Comparison of ENCODE assay signal across 29 cellular contexts in genomic region chr10:115441907-115442520, GRCh38.
DNase-seq lines count a peak whose midpoint lies in the region; ATAC-seq, FAIRE-seq and TF ChIP-seq lines count a peak whose summit lies in the region.
"Had no signal": no experiment of that assay in that cellular context is flagged by ENCODE, and none has a peak within 500 bp of the region (broad histone marks: within the 10 kb centered on the region; RNA-seq: fewer than 3 reads in every experiment).

No MANE protein-coding gene starts in this region.

- TF ChIP-seq CTCF in liver (IDR thresholded peaks at IDR 0.05; ENCODE audit: low read depth, low read length, missing input control) (peak; percentile 11), HepG2 (CRISPR knock-in tag; IDR thresholded peaks at IDR 0.05) (no peak), OCI-LY7 (conservative IDR thresholded peaks at IDR 0.05; ENCODE audit: low read length) (0 out of 2 replicates have a peak, but pooled peaks have one; percentile 31), transverse colon (IDR thresholded peaks at IDR 0.05) (no peak), kidney (IDR thresholded peaks at IDR 0.05; ENCODE audit: borderline replicate concordance, extremely low read depth, insufficient read depth) (no peak)

- H3K9me3 Mint-ChIP-seq in activated CD4-positive, alpha-beta memory T cell treated with anti-CD3 and anti-CD28 coated beads, Interleukin-2, amount 10 ng/mL, durations not matched to agents 7 days and 5 days = no peaks in the 10 kb centered on the region
- H3K9me3 Mint-ChIP-seq in stimulated activated naive B cell treated with anti-CD40 and anti-IgM and Interleukin-4, amounts not matched to agents 10 μg/mL and 1 μg/mL and 100 μg/mL, for 72 hours = no peaks in the 10 kb centered on the region
- H3K9me3 Mint-ChIP-seq: activated T-cell treated with anti-CD3 and anti-CD28 coated beads, Interleukin-2, amount 50 U/mL, for 24 hours; brain had no signal

- TF ChIP-seq POLR2A in HepG2 (IDR thresholded peaks at IDR 0.05; ENCODE audit: insufficient read depth in 1 of 2, low read depth in 2 of 2, low read length in 2 of 2) = no peak
- no peak for TF ChIP-seq POLR2A in transverse colon (IDR thresholded peaks at IDR 0.05)

- H3K9ac ChIP-seq in liver (ENCODE audit: low read depth in 1 of 2, low read length in 2 of 2) (no peak overlapping the region), HepG2 (ENCODE audit: insufficient read depth, low read depth, low read length) (no peak overlapping the region), kidney (ENCODE audit: low read length in 2 of 2) (no peak overlapping the region)

- H3K9me3 ChIP-seq in liver (ENCODE audit: control insufficient read depth in 4 of 4, low read length in 3 of 4) (no peaks in the 10 kb centered on the region), HepG2 (ENCODE audit: low read length) (no peaks in the 10 kb centered on the region), OCI-LY7 (ENCODE audit: low read length) (no peaks in the 10 kb centered on the region), transverse colon (no peaks in the 10 kb centered on the region), kidney (ENCODE audit: control insufficient read depth in 1 of 2, low read length in 2 of 2) (no peaks in the 10 kb centered on the region)
- H3K9me3 ChIP-seq: esophagus squamous epithelium, left ventricle myocardium inferior, upper lobe of left lung had no signal

- no peak overlapping the region for H3K27ac ChIP-seq in liver (ENCODE audit: low read depth in 1 of 2, low read length in 2 of 2)
- H3K27ac ChIP-seq in HepG2 (ENCODE audit: extremely low read length, insufficient read depth, low read length) = no peak overlapping the region
- H3K27ac ChIP-seq in OCI-LY7 (ENCODE audit: low read depth, low read length, poor library complexity, severe bottlenecking) = no peak overlapping the region
- no peak overlapping the region for H3K27ac ChIP-seq in transverse colon
- H3K27ac ChIP-seq in kidney (ENCODE audit: low read depth in 2 of 2, low read length in 2 of 2) = no peak overlapping the region
- H3K27ac ChIP-seq: coronary artery, esophagus squamous epithelium, hepatocyte, left ventricle myocardium inferior, upper lobe of left lung had no signal

- H4K20me1 ChIP-seq in HepG2 (ENCODE audit: insufficient read depth, low read length) = no peaks in the 10 kb centered on the region
- H4K20me1 ChIP-seq in OCI-LY7 (ENCODE audit: insufficient read depth, low read length) = no peaks in the 10 kb centered on the region

- no peak overlapping the region for H3K4me3 ChIP-seq in liver (ENCODE audit: low read depth in 1 of 3, low read length in 3 of 3)
- no peak overlapping the region for H3K4me3 ChIP-seq in HepG2 (replicated peaks in 1 of 3; ENCODE audit: insufficient read depth in 1 of 3, low read depth in 2 of 3, low read length in 3 of 3)
- H3K4me3 ChIP-seq in OCI-LY7 (ENCODE audit: low read depth, low read length, poor library complexity, severe bottlenecking) = no peak overlapping the region
- H3K4me3 ChIP-seq in transverse colon = no peak overlapping the region
- H3K4me3 ChIP-seq in kidney (ENCODE audit: low read length in 2 of 2) = no peak overlapping the region
- H3K4me3 ChIP-seq: coronary artery, esophagus squamous epithelium, hepatocyte, left ventricle myocardium inferior, upper lobe of left lung had no signal

- H3K36me3 ChIP-seq in liver (ENCODE audit: control insufficient read depth in 4 of 4, insufficient read depth in 3 of 4, low read depth in 1 of 4, low read length in 3 of 4) (no peaks in the 10 kb centered on the region), HepG2 (replicated peaks in 1 of 2; ENCODE audit: control insufficient read depth in 1 of 2, insufficient read depth in 2 of 2, low read length in 2 of 2) (no peaks in the 10 kb centered on the region), OCI-LY7 (ENCODE audit: insufficient read depth, low read length) (no peaks in the 10 kb centered on the region), transverse colon (no peaks in the 10 kb centered on the region), kidney (ENCODE audit: control insufficient read depth in 1 of 2, insufficient read depth in 2 of 2, low read length in 2 of 2) (no peaks in the 10 kb centered on the region)
- H3K36me3 ChIP-seq: esophagus squamous epithelium, left ventricle myocardium inferior, upper lobe of left lung had no signal

- BruUV-seq in HepG2 (replicated peaks; lab: Mats Ljungman, UMichigan) (no TSS peak), OCI-LY7 (replicated peaks; lab: Mats Ljungman, UMichigan) (no TSS peak)

- FAIRE-seq in HepG2 (lab: Jason Lieb, UNC) (no peak), islet of Langerhans (lab: Jason Lieb, UNC) (peak; percentile 51), kidney (lab: Jason Lieb, UNC) (no peak)
- FAIRE-seq: TTC549 had no signal

- no peak overlapping the region for H3K27ac Mint-ChIP-seq in activated CD4-positive, alpha-beta memory T cell treated with anti-CD3 and anti-CD28 coated beads, Interleukin-2, amount 10 ng/mL, durations not matched to agents 7 days and 5 days
- no peak overlapping the region for H3K27ac Mint-ChIP-seq in stimulated activated naive B cell treated with anti-CD40 and anti-IgM and Interleukin-4, amounts not matched to agents 10 μg/mL and 1 μg/mL and 100 μg/mL, for 72 hours
- H3K27ac Mint-ChIP-seq: activated T-cell treated with anti-CD3 and anti-CD28 coated beads, Interleukin-2, amount 50 U/mL, for 24 hours; brain; effector memory CD8-positive, alpha-beta T cell; HFFc6; immature natural killer cell; natural killer cell treated with Interleukin-12 subunit alpha and Interleukin-12 subunit beta and Interleukin-15 and Interleukin-18, amount 100 ng/mL, for 72 hours; progenitor cell of endocrine pancreas had no signal

- POLR2A ChIA-PET in HepG2 (lab: Yijun Ruan, JAX) (no interaction called here), OCI-LY7 (lab: Charles Lee) (no interaction called here)
- POLR2A ChIA-PET in activated CD4-positive, alpha-beta memory T cell treated with anti-CD3 and anti-CD28 coated beads, Interleukin-2, amount 10 ng/mL, durations not matched to agents 7 days and 5 days (lab: Charles Lee) = no interaction called here

- TF ChIP-seq EP300 in HepG2 (IDR thresholded peaks at IDR 0.05; ENCODE audit: low read depth in 2 of 2, low read length in 2 of 2) (no peak), HepG2 (CRISPR knock-in tag; IDR thresholded peaks at IDR 0.05; ENCODE audit: borderline replicate concordance) (no peak), transverse colon (IDR thresholded peaks at IDR 0.05; ENCODE audit: low read depth) (no peak)

- no peaks in the 10 kb centered on the region for H3K4me1 ChIP-seq in liver (ENCODE audit: control insufficient read depth in 4 of 4, insufficient read depth in 4 of 4, low read length in 3 of 4)
- no peaks in the 10 kb centered on the region for H3K4me1 ChIP-seq in HepG2 (ENCODE audit: insufficient read depth, low read length)
- H3K4me1 ChIP-seq in OCI-LY7 (ENCODE audit: insufficient read depth, low read length, poor library complexity, severe bottlenecking) = no peaks in the 10 kb centered on the region
- H3K4me1 ChIP-seq in transverse colon = no peaks in the 10 kb centered on the region
- H3K4me1 ChIP-seq in kidney (ENCODE audit: control insufficient read depth in 1 of 2, insufficient read depth in 1 of 2, low read depth in 1 of 2, low read length in 2 of 2) = no peaks in the 10 kb centered on the region
- H3K4me1 ChIP-seq: esophagus squamous epithelium, left ventricle myocardium inferior, upper lobe of left lung had no signal

- no peaks in the 10 kb centered on the region for H3K4me1 Mint-ChIP-seq in activated CD4-positive, alpha-beta memory T cell treated with anti-CD3 and anti-CD28 coated beads, Interleukin-2, amount 10 ng/mL, durations not matched to agents 7 days and 5 days
- no peaks in the 10 kb centered on the region for H3K4me1 Mint-ChIP-seq in stimulated activated naive B cell treated with anti-CD40 and anti-IgM and Interleukin-4, amounts not matched to agents 10 μg/mL and 1 μg/mL and 100 μg/mL, for 72 hours
- H3K4me1 Mint-ChIP-seq: brain, immature natural killer cell had no signal

- H3K27me3 ChIP-seq in liver (ENCODE audit: control insufficient read depth in 4 of 4, insufficient read depth in 4 of 4, low read length in 3 of 4) (no peaks in the 10 kb centered on the region), HepG2 (ENCODE audit: control insufficient read depth in 1 of 2, insufficient read depth in 2 of 2, low read length in 2 of 2) (no peaks in the 10 kb centered on the region), transverse colon (no peaks in the 10 kb centered on the region)
- H3K27me3 ChIP-seq: esophagus squamous epithelium, hepatocyte, upper lobe of left lung had no signal

- H3K4me2 ChIP-seq in HepG2 (ENCODE audit: low read depth, low read length) = no peak overlapping the region
- no peak overlapping the region for H3K4me2 ChIP-seq in OCI-LY7 (ENCODE audit: low read length)
- H3K4me2 ChIP-seq: hepatocyte had no signal

- intact Hi-C loops in HepG2 (cut with micrococcal nuclease; ENCODE audit: unreplicated experiment) (no loop called here), OCI-LY7 (cut with micrococcal nuclease; ENCODE audit: unreplicated experiment) (no loop called here), transverse colon (cut with DNase I; ENCODE audit: low total_unique reads) (no loop called here), kidney (cut with DNase I) (no loop called here)

- 71% methylated on average over 2 of the region's 2 CpGs for WGBS in liver
- 16% methylated on average over 2 of the region's 2 CpGs for WGBS in HepG2 (ENCODE audit: low lambda C conversion rate)
- WGBS in transverse colon (ENCODE audit: low coverage in 1 of 2), 2 donors = 54 to 66% methylated on average over 1 to 2 of the region's 2 CpGs

- in situ Hi-C loops in HepG2 (cut with HindIII; ENCODE audit: extremely low pct_ligation_motif_present, low pct_unique_long_range_greater_than_20kb) (no loop called here), transverse colon (cut with MboI; ENCODE audit: low pct_ligation_motif_present in 1 of 4, low pct_unique_long_range_greater_than_20kb in 1 of 4, low sequenced_read_pairs in 3 of 4) (no loop called here)

- H2AFZ ChIP-seq in HepG2 (ENCODE audit: low read length) (no peak overlapping the region), OCI-LY7 (ENCODE audit: low read length) (no peak overlapping the region)
- H2AFZ ChIP-seq: hepatocyte had no signal

- H3K4me3 Mint-ChIP-seq in activated CD4-positive, alpha-beta memory T cell treated with anti-CD3 and anti-CD28 coated beads, Interleukin-2, amount 10 ng/mL, durations not matched to agents 7 days and 5 days = no peak overlapping the region
- no peak overlapping the region for H3K4me3 Mint-ChIP-seq in stimulated activated naive B cell treated with anti-CD40 and anti-IgM and Interleukin-4, amounts not matched to agents 10 μg/mL and 1 μg/mL and 100 μg/mL, for 72 hours
- H3K4me3 Mint-ChIP-seq: activated T-cell treated with anti-CD3 and anti-CD28 coated beads, Interleukin-2, amount 50 U/mL, for 24 hours; brain; effector memory CD8-positive, alpha-beta T cell; HFFc6; immature natural killer cell; natural killer cell treated with Interleukin-12 subunit alpha and Interleukin-12 subunit beta and Interleukin-15 and Interleukin-18, amount 100 ng/mL, for 72 hours had no signal

- TF ChIP-seq RAD21 in liver (IDR thresholded peaks at IDR 0.05) = no peak
- no peak for TF ChIP-seq RAD21 in HepG2 (CRISPR knock-in tag; IDR thresholded peaks at IDR 0.05)

- no peak for ATAC-seq in HepG2
- no peak for ATAC-seq in stimulated activated naive B cell treated with anti-CD40 and anti-IgM and Interleukin-4, amounts not matched to agents 10 μg/mL and 1 μg/mL and 100 μg/mL, for 72 hours (replicated peaks)
- ATAC-seq: effector memory CD8-positive, alpha-beta T cell; natural killer cell treated with Interleukin-12 subunit alpha and Interleukin-12 subunit beta and Interleukin-15 and Interleukin-18, amount 100 ng/mL, for 72 hours had no signal

- H3K27me3 Mint-ChIP-seq in activated CD4-positive, alpha-beta memory T cell treated with anti-CD3 and anti-CD28 coated beads, Interleukin-2, amount 10 ng/mL, durations not matched to agents 7 days and 5 days = no peaks in the 10 kb centered on the region
- H3K27me3 Mint-ChIP-seq in stimulated activated naive B cell treated with anti-CD40 and anti-IgM and Interleukin-4, amounts not matched to agents 10 μg/mL and 1 μg/mL and 100 μg/mL, for 72 hours = no peaks in the 10 kb centered on the region
- H3K27me3 Mint-ChIP-seq: activated T-cell treated with anti-CD3 and anti-CD28 coated beads, Interleukin-2, amount 50 U/mL, for 24 hours; effector memory CD8-positive, alpha-beta T cell; natural killer cell treated with Interleukin-12 subunit alpha and Interleukin-12 subunit beta and Interleukin-15 and Interleukin-18, amount 100 ng/mL, for 72 hours; progenitor cell of endocrine pancreas had no signal

- no peaks in the 10 kb centered on the region for H3K36me3 Mint-ChIP-seq in activated CD4-positive, alpha-beta memory T cell treated with anti-CD3 and anti-CD28 coated beads, Interleukin-2, amount 10 ng/mL, durations not matched to agents 7 days and 5 days (ENCODE audit: low read depth)
- H3K36me3 Mint-ChIP-seq in stimulated activated naive B cell treated with anti-CD40 and anti-IgM and Interleukin-4, amounts not matched to agents 10 μg/mL and 1 μg/mL and 100 μg/mL, for 72 hours = no peaks in the 10 kb centered on the region
- H3K36me3 Mint-ChIP-seq: brain; immature natural killer cell; natural killer cell treated with Interleukin-12 subunit alpha and Interleukin-12 subunit beta and Interleukin-15 and Interleukin-18, amount 100 ng/mL, for 72 hours had no signal

- no peaks in the 10 kb centered on the region for H3K79me2 ChIP-seq in HepG2 (ENCODE audit: insufficient read depth, low read length)
- H3K79me2 ChIP-seq in OCI-LY7 (ENCODE audit: insufficient read depth, low read depth, low read length) = no peaks in the 10 kb centered on the region
- H3K79me2 ChIP-seq: hepatocyte had no signal

- H3K9me2 ChIP-seq in OCI-LY7 (ENCODE audit: insufficient read depth, low read length) = no peaks in the 10 kb centered on the region

- CTCF ChIA-PET in HepG2 (lab: Yijun Ruan, JAX; ENCODE audit: low intra/inter-chr PET ratio, low total read pairs) = no interaction called here
- CTCF ChIA-PET in OCI-LY7 (lab: Charles Lee; ENCODE audit: unreplicated experiment) = no interaction called here
- CTCF ChIA-PET in activated CD4-positive, alpha-beta memory T cell treated with anti-CD3 and anti-CD28 coated beads, Interleukin-2, amount 10 ng/mL, durations not matched to agents 7 days and 5 days (lab: Charles Lee) = interaction anchor here (0.7 kb wide), 1 partner anchor 1812 kb away, joined by 4 read pairs; no protein-coding TSS in a partner anchor

- DNase-seq in HepG2 (ENCODE audit: low spot score) = no peak
- no peak for DNase-seq in OCI-LY7 (ENCODE audit: low spot score)
- no peak for DNase-seq in activated CD4-positive, alpha-beta memory T cell treated with anti-CD3 and anti-CD28 coated beads, Interleukin-2, amount 10 ng/mL, durations not matched to agents 7 days and 5 days
- no peak for DNase-seq in stimulated activated naive B cell treated with anti-CD40 and anti-IgM and Interleukin-4, amounts not matched to agents 10 μg/mL and 1 μg/mL and 100 μg/mL, for 72 hours
- no peak for DNase-seq in transverse colon
- DNase-seq in kidney = no peak
- DNase-seq: activated CD4-positive, alpha-beta T cell treated with anti-CD3 and anti-CD28 coated beads for 1 hour; activated gamma-delta T cell treated with Interleukin-2 at 50 U/mL for 16 hours; activated T-cell treated with anti-CD3 and anti-CD28 coated beads, Interleukin-2, amount 50 U/mL, for 24 hours; effector memory CD8-positive, alpha-beta T cell; esophagus squamous epithelium; HFFc6; immature natural killer cell; left ventricle myocardium inferior; midbrain; NCI-H146; NCI-H2171; NCI-H510A treated with DMSO at 0.1 percent for 48 hours; NK-92 treated with Interleukin-12 subunit alpha and Interleukin-12 subunit beta, amount 100 ng/mL, for 24 hours; T-helper 1 cell; upper lobe of left lung had no signal

Comparison
In these comparisons a context has a peak if more than half of its experiments do, and no peak if none do; other contexts are left out.
1. CTCF ChIP-seq: peak in liver (single experiment) and OCI-LY7 (single experiment); none in HepG2 (single experiment), transverse colon (0 of 5) and kidney (single experiment).